Comparison of ENCODE assay signal across 16 cellular contexts in genomic region chr14:95264271-95264973, GRCh38. TPM values are rescaled to one million over a fixed set of nuclear protein-coding genes. Genes with fewer than 3 reads are reported as not detected.
DNase-seq lines count a peak whose midpoint lies in the region; ATAC-seq, FAIRE-seq and TF ChIP-seq lines count a peak whose summit lies in the region.
"Had no signal": no experiment of that assay in that cellular context is flagged by ENCODE, and none has a peak within 500 bp of the region (broad histone marks: within the 10 kb centered on the region; RNA-seq: fewer than 3 reads in every experiment).

No MANE protein-coding gene starts in this region.

- in situ Hi-C loops in brain microvascular endothelial cell (cut with HindIII; ENCODE audit: low pct_ligation_motif_present, low sequenced_read_pairs) = no loop called here

- FAIRE-seq in urothelium cell line (lab: Jason Lieb, UNC) = no peak

- H3K4me3 ChIP-seq in right atrium auricular region (no peak overlapping the region), brain microvascular endothelial cell (ENCODE audit: low read depth, low read length) (no peak overlapping the region)
- H3K4me3 ChIP-seq: adrenal gland, heart left ventricle, vagina had no signal

- ATAC-seq in activated T-helper 17 cell treated with anti-CD3 and anti-CD28 coated beads, Interleukin-2, amount 50 U/mL, for 72 hours (replicated peaks) = no peak

- H3K36me3 ChIP-seq in right atrium auricular region (no peaks in the 10 kb centered on the region), brain microvascular endothelial cell (replicated peaks) (no peaks in the 10 kb centered on the region)
- H3K36me3 ChIP-seq: adrenal gland, heart left ventricle, vagina had no signal

- no peak overlapping the region for H3K27ac ChIP-seq in right atrium auricular region
- H3K27ac ChIP-seq in brain microvascular endothelial cell = no peak overlapping the region
- H3K27ac ChIP-seq: vagina had no signal

- H3K36me3 Mint-ChIP-seq in activated T-helper 17 cell treated with anti-CD3 and anti-CD28 coated beads, Interleukin-2, amount 50 U/mL, for 72 hours (ENCODE audit: low read depth) = no peaks in the 10 kb centered on the region
- H3K36me3 Mint-ChIP-seq in mesothelial cell of epicardium = peaks cover 14% of the 10 kb centered on the region

- intact Hi-C loops in cardiac septum (cut with DNase I) = no loop called here

- H3K27ac Mint-ChIP-seq in activated T-helper 17 cell treated with anti-CD3 and anti-CD28 coated beads, Interleukin-2, amount 50 U/mL, for 72 hours = peak overlapping the region; percentile 82
- H3K27ac Mint-ChIP-seq in mesothelial cell of epicardium = peak overlapping the region; percentile 98

- H3K9me3 Mint-ChIP-seq in activated T-helper 17 cell treated with anti-CD3 and anti-CD28 coated beads, Interleukin-2, amount 50 U/mL, for 72 hours = no peaks in the 10 kb centered on the region
- H3K9me3 Mint-ChIP-seq in mesothelial cell of epicardium = peaks cover 15% of the 10 kb centered on the region
- H3K9me3 Mint-ChIP-seq: activated T-cell treated with anti-CD3 and anti-CD28 coated beads, Interleukin-2, amount 50 U/mL, for 4 hours had no signal

- TF ChIP-seq CTCF in right atrium auricular region (IDR thresholded peaks at IDR 0.05) = no peak
- TF ChIP-seq CTCF in mesothelial cell of epicardium (IDR thresholded peaks at IDR 0.05; ENCODE audit: unreplicated experiment) = no peak
- no peak for TF ChIP-seq CTCF in brain microvascular endothelial cell (IDR thresholded peaks at IDR 0.05; ENCODE audit: low read depth, low read length, missing control alignments)

- H3K27me3 Mint-ChIP-seq in activated T-helper 17 cell treated with anti-CD3 and anti-CD28 coated beads, Interleukin-2, amount 50 U/mL, for 72 hours = no peaks in the 10 kb centered on the region
- no peaks in the 10 kb centered on the region for H3K27me3 Mint-ChIP-seq in mesothelial cell of epicardium (ENCODE audit: low read depth)

- no peaks in the 10 kb centered on the region for H3K9me3 ChIP-seq in right atrium auricular region
- H3K9me3 ChIP-seq: adrenal gland, vagina had no signal

- DNase-seq in cardiac septum (ENCODE audit: low spot score) (peak; percentile 27), right atrium auricular region (ENCODE audit: low spot score) (no peak), mesothelial cell of epicardium (ENCODE audit: low spot score in 2 of 2, unreplicated experiment in 2 of 2) (no peak), brain microvascular endothelial cell (no peak), urothelium cell line (ENCODE audit: low spot score) (no peak), medulla oblongata (ENCODE audit: extremely low spot score) (no peak), DMS114 treated with DMSO at 0.1 percent for 48 hours (lab: John Stamatoyannopoulos, UW; ENCODE audit: unreplicated experiment) (no peak)
- DNase-seq: activated T-cell treated with anti-CD3 and anti-CD28 coated beads, Interleukin-2, amount 50 U/mL, for 4 hours; DMS79; erythroblast; heart left ventricle; NCI-H187 treated with DMSO at 0.1 percent for 48 hours; NCI-H69 had no signal

- H3K4me1 ChIP-seq in right atrium auricular region = peaks cover 0 to 34% of the 10 kb centered on the region in 2 donors

- H3K4me1 Mint-ChIP-seq in activated T-helper 17 cell treated with anti-CD3 and anti-CD28 coated beads, Interleukin-2, amount 50 U/mL, for 72 hours = peaks cover 26% of the 10 kb centered on the region
- H3K4me1 Mint-ChIP-seq in mesothelial cell of epicardium = peaks cover 26% of the 10 kb centered on the region

- H3K27me3 ChIP-seq in right atrium auricular region = no peaks in the 10 kb centered on the region
- no peaks in the 10 kb centered on the region for H3K27me3 ChIP-seq in brain microvascular endothelial cell (replicated peaks)
- H3K27me3 ChIP-seq: adrenal gland, heart left ventricle, vagina had no signal

- H3K4me3 Mint-ChIP-seq in activated T-helper 17 cell treated with anti-CD3 and anti-CD28 coated beads, Interleukin-2, amount 50 U/mL, for 72 hours = no peak overlapping the region
- no peak overlapping the region for H3K4me3 Mint-ChIP-seq in mesothelial cell of epicardium

RNA-seq across cellular contexts. Expression of gene CLMN, which starts 55.3 kb away (rescaled TPM):
- total RNA-seq in cardiac septum (6.0 TPM), right atrium auricular region (1 to 10 TPM; 3.4 to 4.0 TPM), mesothelial cell of epicardium (114 to 120 TPM (median 117 TPM) in 3 replicates)
- 1 to 10 TPM in 1 of 2 donors, under 1 TPM in 1; 0.95 to 5.3 TPM for total RNA-seq in activated T-helper 17 cell treated with anti-CD3 and anti-CD28 coated beads, Interleukin-2, amount 50 U/mL, for 72 hours

Comparison
In these comparisons a context has a peak if more than half of its experiments do, and no peak if none do; other contexts are left out.
1. RNA of gene CLMN, which starts 55.3 kb away (total RNA-seq): 114 to 120 TPM in mesothelial cell of epicardium; 6.0 TPM in cardiac septum (single experiment), 0.95 to 5.3 TPM in activated T-helper 17 cell treated with anti-CD3 and anti-CD28 coated beads, Interleukin-2, amount 50 U/mL, for 72 hours and 3.4 to 4.0 TPM in right atrium auricular region; every median in the first group is over 10 times any median in the second.